20 cellular contexts compared by ENCODE assay signal in the genomic region with DNA sequence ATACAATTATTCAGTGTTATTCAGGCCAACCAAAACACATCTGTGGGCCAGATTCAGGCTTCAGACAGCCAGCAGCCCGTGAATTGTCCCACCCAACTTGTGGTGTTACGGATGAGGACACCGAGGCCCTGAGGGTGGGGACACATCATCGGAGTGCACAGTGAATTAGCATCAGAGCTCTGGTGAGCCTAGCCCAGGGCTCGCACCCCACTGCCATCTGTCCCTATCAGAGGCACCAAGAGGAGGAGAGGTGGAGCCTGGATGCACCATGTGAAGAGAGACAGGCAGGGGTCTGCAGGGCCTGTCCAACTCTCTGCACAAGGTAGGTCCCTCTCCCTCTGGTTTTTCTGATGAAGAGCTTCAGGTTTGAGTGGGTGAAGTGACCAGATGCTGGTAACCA. TPM values are rescaled to one million over a fixed set of nuclear protein-coding genes. Genes with fewer than 3 reads are reported as not detected.
DNase-seq lines count a peak whose midpoint lies in the region; ATAC-seq and TF ChIP-seq lines count a peak whose summit lies in the region.
"Had no signal": no experiment of that assay in that cellular context is flagged by ENCODE, and none has a peak within 500 bp of the region (broad histone marks: within the 10 kb centered on the region; RNA-seq: fewer than 3 reads in every experiment).

No MANE protein-coding gene starts in this region.

- peaks cover 0 to 15% of the 10 kb centered on the region in 2 donors for H3K4me1 ChIP-seq in right atrium auricular region
- no peaks in the 10 kb centered on the region for H3K4me1 ChIP-seq in upper lobe of right lung
- H3K4me1 ChIP-seq: BE2C had no signal

- ATAC-seq in SK-N-SH treated with all-trans-retinoic acid at 6 μM for 48 hours (peak; percentile 29; the same call in 1 of the 3 replicates), upper lobe of right lung (no peak), GM18873 (IDR thresholded peaks at IDR 0.05; ENCODE audit: low FRiP score, unreplicated experiment) (no peak)
- ATAC-seq: CD8-positive, alpha-beta T cell had no signal

- H3K27ac ChIP-seq in right atrium auricular region (no peak overlapping the region), upper lobe of right lung (no peak overlapping the region)

- intact Hi-C loops in cardiac septum (cut with DNase I) (no loop called here), upper lobe of right lung (cut with DNase I) (no loop called here)

- TF ChIP-seq CTCF in right atrium auricular region (IDR thresholded peaks at IDR 0.05) (no peak), upper lobe of right lung (IDR thresholded peaks at IDR 0.05) (no peak), GM10266 (IDR thresholded peaks at IDR 0.05; ENCODE audit: control insufficient read depth, insufficient read depth, low read depth, missing control alignments) (no peak)

- DNase-seq in cardiac septum (ENCODE audit: low spot score) = peak; percentile 39
- no peak for DNase-seq in right atrium auricular region (ENCODE audit: low spot score)
- peak; percentile 72 for DNase-seq in mesenteric fat pad (ENCODE audit: low spot score)
- peak; percentile 25 for DNase-seq in upper lobe of right lung
- no peak for DNase-seq in GM10266 (ENCODE audit: extremely low spot score)
- no peak for DNase-seq in superior temporal gyrus (ENCODE audit: extremely low spot score)
- DNase-seq: BE2C; CD8-positive, alpha-beta T cell; GOT3; KG1; MV-4-11; NCI-H1694 treated with DMSO at 0.1 percent for 48 hours; NCI-H2107; NCI-H510A; NCI-H748 treated with DMSO at 0.1 percent for 48 hours; NK-92 treated with Interleukin-12 subunit alpha and Interleukin-12 subunit beta, amount 100 ng/mL, for 24 hours; SHP77 treated with DMSO at 0.1 percent for 48 hours had no signal

- H3K4me3 ChIP-seq in right atrium auricular region (no peak overlapping the region), upper lobe of right lung (no peak overlapping the region)

- H3K27me3 ChIP-seq in right atrium auricular region (no peaks in the 10 kb centered on the region), upper lobe of right lung (peaks cover 6% of the 10 kb centered on the region)
- H3K27me3 ChIP-seq: BE2C had no signal

- H3K36me3 ChIP-seq in right atrium auricular region (no peaks in the 10 kb centered on the region), upper lobe of right lung (no peaks in the 10 kb centered on the region)
- H3K36me3 ChIP-seq: BE2C had no signal

- no peaks in the 10 kb centered on the region for H3K9me3 ChIP-seq in right atrium auricular region
- H3K9me3 ChIP-seq in upper lobe of right lung = no peaks in the 10 kb centered on the region
- H3K9me3 ChIP-seq: BE2C had no signal

TF ChIP-seq in SK-N-SH treated with all-trans-retinoic acid at 6 μM for 48 hours, 23 proteins besides CTCF, POLR2A, EP300 and RAD21:
- no peak for TF ChIP-seq TOX (CRISPR knock-in tag; IDR thresholded peaks at IDR 0.05; ENCODE audit: borderline replicate concordance)
- peak; percentile 32; the same call in 1 of the 2 replicates for TF ChIP-seq TCF4 (CRISPR knock-in tag; IDR thresholded peaks at IDR 0.05; ENCODE audit: borderline replicate concordance)

RNA-seq across cellular contexts. Expression of a gene that starts 14.9 kb away (rescaled TPM):
- total RNA-seq in cardiac septum (1.8 TPM), right atrium auricular region (1 to 10 TPM; 1.5 to 3.5 TPM), mesenteric fat pad (4.1 TPM), upper lobe of right lung (4.7 TPM)
- total RNA-seq: CD8-positive, alpha-beta T cell; OCI-LY7 had no signal

Comparison
In these comparisons a context has a peak if more than half of its experiments do, and no peak if none do; other contexts are left out.
1. DNase-seq: peak in cardiac septum (single experiment), mesenteric fat pad (single experiment) and upper lobe of right lung (single experiment); none in right atrium auricular region (single experiment), GM10266 (single experiment) and superior temporal gyrus (single experiment).